8 cellular contexts compared by ENCODE assay signal in the genomic region with DNA sequence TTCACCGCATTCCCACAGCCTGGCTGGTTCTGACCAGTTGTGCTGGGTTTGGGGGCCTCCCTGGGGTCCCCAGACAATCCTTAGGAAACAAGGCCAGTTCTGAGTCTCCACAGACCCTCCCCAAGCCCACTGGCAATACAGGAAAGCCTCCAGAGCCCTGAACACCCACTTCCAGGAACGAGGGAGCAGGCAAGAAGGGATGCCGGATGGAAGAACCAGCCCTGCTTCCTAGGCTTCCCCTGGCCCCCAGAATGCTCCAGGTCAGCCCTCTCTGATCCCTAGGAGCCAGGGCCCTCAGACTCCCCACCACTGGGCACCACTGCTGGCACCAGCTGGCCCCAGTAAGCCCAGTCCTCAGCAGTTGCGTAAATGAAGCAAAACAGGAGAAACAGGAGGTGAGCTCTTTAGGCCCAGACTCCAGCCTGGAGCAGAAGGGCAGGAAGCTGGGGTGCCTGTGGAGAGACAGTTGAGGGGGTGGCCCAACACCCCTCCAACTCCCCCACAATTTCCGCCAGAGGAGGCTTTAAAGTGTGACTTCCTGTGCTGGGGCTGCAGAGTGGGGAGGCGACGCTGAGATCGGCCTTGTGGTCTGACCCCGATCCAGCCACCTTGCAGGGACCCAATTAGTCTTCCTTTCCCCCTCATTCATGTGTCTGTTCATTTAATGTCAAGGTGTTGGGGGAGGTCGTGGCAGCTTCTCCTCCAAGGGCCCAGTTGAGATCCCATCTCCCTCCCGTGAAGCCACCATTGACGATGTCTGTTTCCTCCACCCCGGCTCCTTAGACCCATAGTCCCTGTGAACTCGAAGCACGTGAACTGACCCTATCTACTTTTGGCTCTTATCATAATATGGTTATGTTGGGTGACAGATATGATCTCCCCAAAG. TPM values are rescaled to one million over a fixed set of nuclear protein-coding genes. Genes with fewer than 3 reads are reported as not detected.
DNase-seq lines count a peak whose midpoint lies in the region; ATAC-seq and TF ChIP-seq lines count a peak whose summit lies in the region.

No MANE protein-coding gene starts in this region.

- peak; percentile 56 to 63 (median 62) for ATAC-seq in T-cell (replicated peaks in 1 of 4)

- H3K4me1 Mint-ChIP-seq in T-cell (peaks cover 5 to 31% (median 25%) of the 10 kb centered on the region in 3 donors), chondrocyte (ENCODE audit: low read depth) (peaks cover 4% of the 10 kb centered on the region)

- POLR2A ChIA-PET in T-cell (lab: Charles Lee) = interaction anchor here in 1 of 2 donors (1.6 kb wide), 1 partner anchor 134 kb away, joined by 4 read pairs; the partner anchor contains the start of gene VAMP1

- H3K9me3 Mint-ChIP-seq in T-cell (no peaks in the 10 kb centered on the region), chondrocyte (ENCODE audit: low read depth) (no peaks in the 10 kb centered on the region)

- no peaks in the 10 kb centered on the region for H3K27me3 ChIP-seq in muscle layer of colon (ENCODE audit: control insufficient read depth in 1 of 2, insufficient read depth in 2 of 2, low read length in 2 of 2)

- H3K27ac Mint-ChIP-seq in T-cell = no peak overlapping the region
- H3K27ac Mint-ChIP-seq in chondrocyte (ENCODE audit: unreplicated experiment) = no peak overlapping the region

- peak overlapping the region; percentile 73 for H3K9ac ChIP-seq in muscle layer of colon (ENCODE audit: low read length)

- no peak for TF ChIP-seq CTCF in chondrocyte (IDR thresholded peaks at IDR 0.05)

- H3K36me3 Mint-ChIP-seq in T-cell (peaks cover 19% of the 10 kb centered on the region), chondrocyte (ENCODE audit: low read depth) (peaks cover 19% of the 10 kb centered on the region)

- peaks cover 74% of the 10 kb centered on the region for H3K4me1 ChIP-seq in muscle layer of colon (ENCODE audit: insufficient read depth, low read length)

- H3K9me3 ChIP-seq in muscle layer of colon (ENCODE audit: low read length) = no peaks in the 10 kb centered on the region

- CTCF ChIA-PET in T-cell (lab: Charles Lee) = interaction anchor here (0.8 to 5.6 kb wide), 12 partner anchors 8 to 201 kb away, joined by 3 to 74 read pairs (median 6); partner anchors contain the start of gene GAPDH (in 1 of the 2)

- H3K27me3 Mint-ChIP-seq in T-cell (no peaks in the 10 kb centered on the region), chondrocyte (ENCODE audit: low read depth) (no peaks in the 10 kb centered on the region)

- H3K36me3 ChIP-seq in muscle layer of colon (ENCODE audit: insufficient read depth, low read length) = peaks cover 31% of the 10 kb centered on the region

- H3K4me3 Mint-ChIP-seq in T-cell (no peak overlapping the region), chondrocyte (ENCODE audit: unreplicated experiment) (no peak overlapping the region)

- peak overlapping the region; percentile 25 to 99 for H3K4me3 ChIP-seq in muscle layer of colon (ENCODE audit: low read depth in 1 of 2, low read length in 2 of 2)

- H3K27ac ChIP-seq in muscle layer of colon (ENCODE audit: low read depth, low read length) = peak overlapping the region; percentile 100

- DNase-seq in GM19240 (ENCODE audit: insufficient read length, low spot score) (peak; percentile 44), T-cell (peak; percentile 44 to 77 (median 66)), chondrocyte (ENCODE audit: low spot score) (peak; percentile 67), NCI-H2171 (lab: John Stamatoyannopoulos, UW) (no peak), amniotic stem cell (lab: John Stamatoyannopoulos, UW) (no peak), HuH-7 (ENCODE audit: low spot score) (no peak), NCI-H146 (lab: John Stamatoyannopoulos, UW) (no peak)

RNA-seq across cellular contexts. Expression of gene TNFRSF1A, which starts 4.8 kb away (rescaled TPM):
- total RNA-seq in T-cell = 10 to 100 TPM; 32.3 to 88.0 (median 86.5) TPM
- 88.5 to 128 TPM (median 127 TPM) in 3 replicates for total RNA-seq in chondrocyte

RNA-seq across cellular contexts. Expression of gene PLEKHG6, which starts 26.6 kb away (rescaled TPM):
- under 1 TPM in 2 of 5 donors, not detected in 3; 0.13 to 0.38 TPM for total RNA-seq in T-cell
- total RNA-seq in chondrocyte = 0.21 to 0.35 TPM in 2 of 3 replicates, not detected in the other

RNA-seq across cellular contexts. Expression of gene SCNN1A, which starts 38.3 kb away (rescaled TPM):
- total RNA-seq in T-cell = 1 to 10 TPM; 1.0 to 3.4 (median 2.6) TPM
- total RNA-seq in chondrocyte = 0.87 to 2.6 TPM (median 1.9 TPM) in 3 replicates

RNA-seq across cellular contexts. Expression of gene LTBR, which starts 46.9 kb away (rescaled TPM):
- total RNA-seq in T-cell (1 to 10 TPM in 2 of 5 donors, under 1 TPM in 2, not detected in 1; 0.56 to 1.6 (median 1.2) TPM), chondrocyte (11.8 to 46.5 TPM (median 41.1 TPM) in 3 replicates)

Comparison
In these comparisons a context has a peak if more than half of its experiments do, and no peak if none do; other contexts are left out.
1. DNase-seq: peak in GM19240 (single experiment), T-cell (34 of 34) and chondrocyte (single experiment); none in NCI-H2171 (single experiment), amniotic stem cell (single experiment), HuH-7 (single experiment) and NCI-H146 (single experiment).